Comparison of ENCODE assay signal across 16 cellular contexts in the genomic region with DNA sequence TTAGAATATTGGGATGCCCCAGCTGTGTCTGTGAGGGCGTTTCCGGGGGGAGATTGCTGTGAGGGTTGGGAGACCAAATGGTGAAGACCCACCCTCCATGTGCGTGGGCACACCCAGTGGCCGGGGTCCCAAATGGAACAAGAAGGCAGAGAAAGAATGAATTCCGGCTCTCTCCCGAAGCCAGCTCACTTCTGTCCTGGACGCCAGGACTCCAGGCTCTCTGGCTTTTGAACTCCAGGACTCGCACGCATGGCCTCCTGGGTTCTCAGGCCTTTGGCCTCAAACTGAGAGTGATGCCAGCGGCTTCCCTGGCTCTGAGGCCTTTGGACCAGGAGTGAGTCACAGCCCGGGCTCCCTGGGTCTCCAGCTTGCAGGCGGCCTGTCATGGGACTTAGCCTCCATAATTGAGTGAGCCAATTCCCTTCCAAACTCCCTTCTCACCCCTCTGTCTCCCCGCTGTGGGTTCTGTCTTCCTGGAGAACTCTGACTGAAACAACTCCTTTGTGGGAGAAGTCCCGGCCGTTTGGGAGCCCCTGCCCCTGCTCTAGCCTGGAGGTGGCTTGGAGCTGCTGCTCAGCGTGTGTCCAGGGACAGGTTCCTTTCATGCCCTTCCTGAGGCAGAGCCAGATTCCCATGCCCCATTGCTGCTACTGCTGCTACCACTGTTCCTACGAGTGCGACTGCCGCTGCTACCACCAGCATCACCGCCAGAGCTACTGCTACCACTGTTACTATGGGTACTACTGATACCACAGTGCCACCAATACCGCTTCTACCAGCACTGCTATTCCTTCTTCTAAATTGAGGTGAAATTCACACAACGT. TPM values are rescaled to one million over a fixed set of nuclear protein-coding genes. Genes with fewer than 3 reads are reported as not detected.
A peak's percentile ranks its signal among the peaks of the same experiment; 100 is the strongest.
DNase-seq lines count a peak whose midpoint lies in the region; ATAC-seq, FAIRE-seq and TF ChIP-seq lines count a peak whose summit lies in the region.
"Had no signal": no experiment of that assay in that cellular context is flagged by ENCODE, and none has a peak within 500 bp of the region (broad histone marks: within the 10 kb centered on the region; RNA-seq: fewer than 3 reads in every experiment).

No MANE protein-coding gene starts in this region.

- H3K9ac ChIP-seq in MM.1S (ENCODE audit: low read length) (no peak overlapping the region), liver (ENCODE audit: low read depth in 1 of 2, low read length in 2 of 2) (no peak overlapping the region), kidney (ENCODE audit: low read length in 2 of 2) (no peak overlapping the region)

- H2AFZ ChIP-seq in MM.1S (ENCODE audit: low read length): no peak overlapping the region

- H4K20me1 ChIP-seq in MM.1S (ENCODE audit: insufficient read depth, low read length): no peaks in the 10 kb centered on the region

- TF ChIP-seq POLR2A in heart left ventricle (IDR thresholded peaks at IDR 0.05): no peak

- H3K79me2 ChIP-seq in MM.1S (ENCODE audit: low read length): no peaks in the 10 kb centered on the region

- no peak for TF ChIP-seq RAD21 in liver (IDR thresholded peaks at IDR 0.05)

- H3K9me3 ChIP-seq in BE2C (no peaks in the 10 kb centered on the region), MM.1S (replicated peaks; ENCODE audit: insufficient read depth, low read length) (no peaks in the 10 kb centered on the region), liver (ENCODE audit: control insufficient read depth in 4 of 4, low read length in 3 of 4) (no peaks in the 10 kb centered on the region), kidney (ENCODE audit: control insufficient read depth in 1 of 2, low read length in 2 of 2) (no peaks in the 10 kb centered on the region), heart left ventricle (no peaks in the 10 kb centered on the region)
- H3K9me3 ChIP-seq: Caco-2 had no signal

- H3K9me2 ChIP-seq in MM.1S (replicated peaks; ENCODE audit: insufficient read depth, low read length): no peaks in the 10 kb centered on the region

- H3K27me3 ChIP-seq in BE2C (no peaks in the 10 kb centered on the region), MM.1S (replicated peaks; ENCODE audit: insufficient read depth, low read length) (peaks cover 92% of the 10 kb centered on the region), liver (ENCODE audit: control insufficient read depth in 4 of 4, insufficient read depth in 4 of 4, low read length in 3 of 4) (no peaks in the 10 kb centered on the region), heart left ventricle (peaks cover 0 to 75% (median 19%) of the 10 kb centered on the region in 9 donors)

- H3K4me3 ChIP-seq in BE2C (ENCODE audit: low read depth, low read length) (no peak overlapping the region), MM.1S (ENCODE audit: low read length) (no peak overlapping the region), liver (ENCODE audit: low read depth in 1 of 3, low read length in 3 of 3) (no peak overlapping the region), kidney (ENCODE audit: low read length in 2 of 2) (no peak overlapping the region), heart left ventricle (no peak overlapping the region)

- H3K36me3 ChIP-seq in BE2C (no peaks in the 10 kb centered on the region), MM.1S (replicated peaks; ENCODE audit: insufficient read depth, low read length) (no peaks in the 10 kb centered on the region), liver (ENCODE audit: control insufficient read depth in 4 of 4, insufficient read depth in 3 of 4, low read depth in 1 of 4, low read length in 3 of 4) (no peaks in the 10 kb centered on the region), kidney (ENCODE audit: control insufficient read depth in 1 of 2, insufficient read depth in 2 of 2, low read length in 2 of 2) (no peaks in the 10 kb centered on the region), heart left ventricle (no peaks in the 10 kb centered on the region)

- FAIRE-seq in kidney (lab: Jason Lieb, UNC): no peak
- FAIRE-seq: A204.1 had no signal

- intact Hi-C loops in posterior vena cava (cut with DNase I): no loop called here
- intact Hi-C loops in kidney (cut with DNase I): no loop called here
- intact Hi-C loops in heart left ventricle (cut with DNase I): no loop called here

- no peaks in the 10 kb centered on the region for H3F3A ChIP-seq in MM.1S (ENCODE audit: insufficient read depth, low read length)

- H3K27ac ChIP-seq in MM.1S (ENCODE audit: low read length) (no peak overlapping the region), liver (ENCODE audit: low read depth in 1 of 2, low read length in 2 of 2) (peak overlapping the region; percentile 12 to 34), kidney (ENCODE audit: low read depth in 2 of 2, low read length in 2 of 2) (no peak overlapping the region), heart left ventricle (no peak overlapping the region)

- H3K4me1 ChIP-seq in BE2C: peaks cover 10% of the 10 kb centered on the region
- no peaks in the 10 kb centered on the region for H3K4me1 ChIP-seq in MM.1S (ENCODE audit: low read length)
- H3K4me1 ChIP-seq in liver (ENCODE audit: control insufficient read depth in 4 of 4, insufficient read depth in 4 of 4, low read length in 3 of 4): peaks cover 0 to 6% (median 5%) of the 10 kb centered on the region in 4 donors
- peaks cover 0 to 7% of the 10 kb centered on the region in 2 donors for H3K4me1 ChIP-seq in kidney (ENCODE audit: control insufficient read depth in 1 of 2, insufficient read depth in 1 of 2, low read depth in 1 of 2, low read length in 2 of 2)
- H3K4me1 ChIP-seq in heart left ventricle: peaks cover 0 to 15% (median 11%) of the 10 kb centered on the region in 12 donors
- H3K4me1 ChIP-seq: Caco-2 had no signal

- peak overlapping the region; percentile 3; the same call in 1 of the 2 replicates for H3K4me2 ChIP-seq in MM.1S (ENCODE audit: low read depth, low read length)

- TF ChIP-seq CTCF in BE2C (IDR thresholded peaks at IDR 0.05; ENCODE audit: low read depth, low read length): no peak
- TF ChIP-seq CTCF in MM.1S (IDR thresholded peaks at IDR 0.05; ENCODE audit: low read length): no peak
- TF ChIP-seq CTCF in liver (IDR thresholded peaks at IDR 0.05; ENCODE audit: low read depth, low read length, missing input control): no peak
- TF ChIP-seq CTCF in kidney (IDR thresholded peaks at IDR 0.05; ENCODE audit: borderline replicate concordance, extremely low read depth, insufficient read depth): no peak
- no peak for TF ChIP-seq CTCF in heart left ventricle (IDR thresholded peaks at IDR 0.05)

- ATAC-seq in GM21423 (IDR thresholded peaks at IDR 0.05; ENCODE audit: unreplicated experiment) (no peak), heart left ventricle (no peak)
- ATAC-seq: HCT116 had no signal

- DNase-seq in BE2C (peak; percentile 6), MM.1S (no peak), posterior vena cava (ENCODE audit: low spot score) (peak; percentile 61), kidney (no peak), heart left ventricle (no peak), NCI-H2227 treated with DMSO at 0.1 percent for 48 hours (lab: John Stamatoyannopoulos, UW) (no peak)
- DNase-seq: Caco-2, Karpas-422, NCI-H1417, NCI-H2029, NCI-H510A treated with DMSO at 0.1 percent for 48 hours, SIG-M5 had no signal

- 85% methylated on average over 22 of the region's 22 CpGs for WGBS in liver
- WGBS in heart left ventricle, 4 donors: 79 to 92% (median 90%) methylated on average over 22 of the region's 22 CpGs

TF ChIP-seq in liver, 16 proteins besides CTCF, POLR2A, EP300 and RAD21:
- TF ChIP-seq HNF4A (conservative IDR thresholded peaks at IDR 0.05) (peak; percentile 63 to 82), NR2F2 (IDR thresholded peaks at IDR 0.05) (no peak), RXRA (IDR thresholded peaks at IDR 0.05) (peak in 1 of 2 donors; percentile 69), SP1 (IDR thresholded peaks at IDR 0.05) (peak; percentile 17), HNF4G (IDR thresholded peaks at IDR 0.05) (no peak), JUND (IDR thresholded peaks at IDR 0.05) (peak; percentile 54 to 76), YY1 (IDR thresholded peaks at IDR 0.05) (peak; percentile 40)
- TF ChIP-seq, protein P1, sequence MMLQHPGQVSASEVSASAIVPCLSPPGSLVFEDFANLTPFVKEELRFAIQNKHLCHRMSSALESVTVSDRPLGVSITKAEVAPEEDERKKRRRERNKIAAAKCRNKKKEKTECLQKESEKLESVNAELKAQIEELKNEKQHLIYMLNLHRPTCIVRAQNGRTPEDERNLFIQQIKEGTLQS (IDR thresholded peaks at IDR 0.05): no peak
- TF ChIP-seq, protein P2, sequence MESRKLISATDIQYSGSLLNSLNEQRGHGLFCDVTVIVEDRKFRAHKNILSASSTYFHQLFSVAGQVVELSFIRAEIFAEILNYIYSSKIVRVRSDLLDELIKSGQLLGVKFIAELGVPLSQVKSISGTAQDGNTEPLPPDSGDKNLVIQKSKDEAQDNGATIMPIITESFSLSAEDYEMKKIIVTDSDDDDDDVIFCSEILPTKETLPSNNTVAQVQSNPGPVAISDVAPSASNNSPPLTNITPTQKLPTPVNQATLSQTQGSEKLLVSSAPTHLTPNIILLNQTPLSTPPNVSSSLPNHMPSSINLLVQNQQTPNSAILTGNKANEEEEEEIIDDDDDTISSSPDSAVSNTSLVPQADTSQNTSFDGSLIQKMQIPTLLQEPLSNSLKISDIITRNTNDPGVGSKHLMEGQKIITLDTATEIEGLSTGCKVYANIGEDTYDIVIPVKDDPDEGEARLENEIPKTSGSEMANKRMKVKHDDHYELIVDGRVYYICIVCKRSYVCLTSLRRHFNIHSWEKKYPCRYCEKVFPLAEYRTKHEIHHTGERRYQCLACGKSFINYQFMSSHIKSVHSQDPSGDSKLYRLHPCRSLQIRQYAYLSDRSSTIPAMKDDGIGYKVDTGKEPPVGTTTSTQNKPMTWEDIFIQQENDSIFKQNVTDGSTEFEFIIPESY (IDR thresholded peaks at IDR 0.05): no peak

RNA-seq across cellular contexts. Expression of a gene that starts 49.8 kb away (rescaled TPM):
- 226 TPM for polyA plus RNA-seq in BE2C (2012; ENCODE audit: insufficient read depth, insufficient read length, low read depth)
- total RNA-seq in liver: 1 to 10 TPM; 4.8 to 7.7 TPM
- polyA plus RNA-seq in liver: 1 to 10 TPM; 4.9 to 8.9 TPM
- total RNA-seq in posterior vena cava: 10 to 100 TPM; 11.5 to 14.4 TPM
- 26.8 TPM for total RNA-seq in kidney
- polyA plus RNA-seq in kidney (ENCODE audit: insufficient read depth, low read depth, low replicate concordance): 7.1 TPM
- 10 to 100 TPM; 16.7 to 41.1 (median 26.9) TPM for total RNA-seq in heart left ventricle
- 10 to 100 TPM; 10.9 to 14.2 TPM for polyA plus RNA-seq in heart left ventricle

Comparison
In these comparisons a context has a peak if more than half of its experiments do, and no peak if none do; other contexts are left out.
1. DNase-seq: peak in BE2C (single experiment) and posterior vena cava (single experiment); none in MM.1S (single experiment), kidney (single experiment), heart left ventricle (0 of 5) and NCI-H2227 treated with DMSO at 0.1 percent for 48 hours (single experiment).
2. H3K27ac ChIP-seq: peak in liver (2 of 2); none in MM.1S (single experiment), kidney (0 of 2) and heart left ventricle (0 of 12).